18 cellular contexts compared by ENCODE assay signal in the genomic region with DNA sequence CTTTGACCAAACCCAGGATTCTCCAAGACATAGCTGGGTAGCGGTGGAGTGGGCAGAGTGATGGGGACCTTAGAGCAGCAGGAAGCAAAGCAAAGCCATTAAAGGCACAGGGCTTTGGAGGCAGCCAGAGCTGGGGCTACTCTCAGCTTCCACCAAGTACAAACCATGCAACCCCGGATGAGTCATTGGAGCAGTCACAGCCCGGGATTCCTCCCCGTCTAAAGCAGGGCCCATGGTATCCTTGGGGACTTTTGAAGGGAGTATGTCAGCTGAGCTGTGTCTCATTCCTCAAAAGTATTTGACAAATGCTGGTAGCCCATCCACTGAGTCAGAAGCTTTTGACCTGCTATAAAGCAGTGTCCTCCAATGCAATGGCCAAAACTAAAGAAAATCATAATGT. TPM values are rescaled to one million over a fixed set of nuclear protein-coding genes. Genes with fewer than 3 reads are reported as not detected.
A peak's percentile ranks its signal among the peaks of the same experiment; 100 is the strongest.
DNase-seq lines count a peak whose midpoint lies in the region; ATAC-seq, FAIRE-seq and TF ChIP-seq lines count a peak whose summit lies in the region.
"Had no signal": no experiment of that assay in that cellular context is flagged by ENCODE, and none has a peak within 500 bp of the region (broad histone marks: within the 10 kb centered on the region; RNA-seq: fewer than 3 reads in every experiment).

No MANE protein-coding gene starts in this region.

- peaks cover 20% of the 10 kb centered on the region for H3F3A ChIP-seq in GM23248 (ENCODE audit: insufficient read depth)

- H3K4me2 ChIP-seq in GM23248 (ENCODE audit: unreplicated experiment) (peak overlapping the region; percentile 19), skeletal muscle satellite cell (ENCODE audit: low read length) (peak overlapping the region; percentile 25)

- H3K9me2 ChIP-seq in GM23248 (ENCODE audit: insufficient read depth), result no peaks in the 10 kb centered on the region

- H3K4me1 ChIP-seq in GM23248 (ENCODE audit: insufficient read depth) (peaks cover 20% of the 10 kb centered on the region), skeletal muscle satellite cell (ENCODE audit: control insufficient read depth, insufficient read depth, low read length) (peaks cover 19% of the 10 kb centered on the region)
- H3K4me1 ChIP-seq: pancreas had no signal

- peak overlapping the region; percentile 3; the same call in 1 of the 2 replicates for H3K27ac ChIP-seq in GM23248
- H3K27ac ChIP-seq: pancreas had no signal

- DNase-seq in GM23248, result peak; percentile 93
- DNase-seq in foreskin fibroblast, result peak; percentile 88 to 92
- no peak for DNase-seq in NCI-H187 (lab: John Stamatoyannopoulos, UW)
- DNase-seq in frontal cortex (ENCODE audit: low spot score in 2 of 2), result no peak
- DNase-seq: activated B cell treated with CpG ODN at 0.5 μM for 24 hours; activated T-cell treated with anti-CD3 and anti-CD28 coated beads, Interleukin-2, amount 50 U/mL, for 72 hours; erythroblast; Kasumi-1; left colon; NCI-H446; pancreas; stimulated activated CD4-positive, alpha-beta T cell treated with anti-CD3 and anti-CD28 coated beads, Interleukin-1b, Interleukin-23, amount 100 ng/mL, for 48 hours had no signal

- H4K20me1 ChIP-seq in GM23248 (ENCODE audit: insufficient read depth), result no peaks in the 10 kb centered on the region

- H3K27me3 ChIP-seq in GM23248 (replicated peaks; ENCODE audit: insufficient read depth), result no peaks in the 10 kb centered on the region
- H3K27me3 ChIP-seq in skeletal muscle satellite cell (ENCODE audit: control insufficient read depth, insufficient read depth, low read length), result no peaks in the 10 kb centered on the region
- H3K27me3 ChIP-seq: pancreas had no signal

- H3K36me3 ChIP-seq in GM23248 (ENCODE audit: low read depth) (no peaks in the 10 kb centered on the region), skeletal muscle satellite cell (ENCODE audit: insufficient read depth, low read length) (peaks cover 9% of the 10 kb centered on the region)
- H3K36me3 ChIP-seq: pancreas had no signal

- H3K9me3 ChIP-seq in GM23248 (ENCODE audit: low read depth) (no peaks in the 10 kb centered on the region), skeletal muscle satellite cell (replicated peaks; ENCODE audit: low read length) (no peaks in the 10 kb centered on the region)
- H3K9me3 ChIP-seq: pancreas had no signal

- WGBS in GM23248 (ENCODE audit: low coverage in 1 of 2, low lambda C conversion rate in 2 of 2, missing lambda C conversion rate in 2 of 2), 2 experiments, result 16 to 19% methylated on average over 4 of the region's 4 CpGs

- ATAC-seq in SK-N-SH treated with all-trans-retinoic acid at 6 μM for 48 hours (peak; percentile 96), HG03442 (IDR thresholded peaks at IDR 0.05; ENCODE audit: unreplicated experiment) (no peak)
- ATAC-seq: activated T-cell treated with anti-CD3 and anti-CD28 coated beads, Interleukin-2, amount 50 U/mL, for 72 hours; GM12878; left colon; stimulated activated memory B cell treated with anti-CD40 and anti-IgM and Interleukin-4, amounts not matched to agents 10 μg/mL and 1 μg/mL and 100 μg/mL, for 72 hours had no signal

- in situ Hi-C loops in GM23248 (cut with MboI), result no loop called here

- TF ChIP-seq CTCF in foreskin fibroblast (IDR thresholded peaks at IDR 0.05; ENCODE audit: low read depth, low read length), result no peak

- H3K9ac ChIP-seq in GM23248, result no peak overlapping the region
- H3K9ac ChIP-seq in skeletal muscle satellite cell (ENCODE audit: low read depth, low read length), result no peak overlapping the region

- H3K79me2 ChIP-seq in GM23248 (ENCODE audit: insufficient read depth), result no peaks in the 10 kb centered on the region

- H2AFZ ChIP-seq in GM23248, result no peak overlapping the region

- no peak for FAIRE-seq in frontal cortex (lab: Jason Lieb, UNC)
- FAIRE-seq: D721Med, GM12878, pancreas had no signal

- H3K4me3 ChIP-seq in GM23248, result no peak overlapping the region
- H3K4me3 ChIP-seq in foreskin fibroblast (ENCODE audit: low read depth in 1 of 2, low read length in 2 of 2), result no peak overlapping the region
- H3K4me3 ChIP-seq in skeletal muscle satellite cell (ENCODE audit: low read length), result no peak overlapping the region
- H3K4me3 ChIP-seq: GM12878, pancreas had no signal

TF ChIP-seq in SK-N-SH treated with all-trans-retinoic acid at 6 μM for 48 hours, 23 proteins besides CTCF, POLR2A, EP300 and RAD21 (continues in another document):
- no peak for TF ChIP-seq ZNF565 (CRISPR knock-in tag; conservative IDR thresholded peaks at IDR 0.05; ENCODE audit: low read depth)
- no peak for TF ChIP-seq TOX (CRISPR knock-in tag; IDR thresholded peaks at IDR 0.05; ENCODE audit: borderline replicate concordance)
- TF ChIP-seq SNAI2 (CRISPR knock-in tag; IDR thresholded peaks at IDR 0.05), result no peak
- TF ChIP-seq, protein P1, sequence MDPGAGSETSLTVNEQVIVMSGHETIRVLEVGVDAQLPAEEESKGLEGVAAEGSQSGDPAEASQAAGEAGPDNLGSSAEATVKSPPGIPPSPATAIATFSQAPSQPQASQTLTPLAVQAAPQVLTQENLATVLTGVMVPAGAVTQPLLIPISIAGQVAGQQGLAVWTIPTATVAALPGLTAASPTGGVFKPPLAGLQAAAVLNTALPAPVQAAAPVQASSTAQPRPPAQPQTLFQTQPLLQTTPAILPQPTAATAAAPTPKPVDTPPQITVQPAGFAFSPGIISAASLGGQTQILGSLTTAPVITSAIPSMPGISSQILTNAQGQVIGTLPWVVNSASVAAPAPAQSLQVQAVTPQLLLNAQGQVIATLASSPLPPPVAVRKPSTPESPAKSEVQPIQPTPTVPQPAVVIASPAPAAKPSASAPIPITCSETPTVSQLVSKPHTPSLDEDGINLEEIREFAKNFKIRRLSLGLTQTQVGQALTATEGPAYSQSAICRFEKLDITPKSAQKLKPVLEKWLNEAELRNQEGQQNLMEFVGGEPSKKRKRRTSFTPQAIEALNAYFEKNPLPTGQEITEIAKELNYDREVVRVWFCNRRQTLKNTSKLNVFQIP (CRISPR knock-in tag; IDR thresholded peaks at IDR 0.05; ENCODE audit: borderline replicate concordance, low read depth), result no peak
- TF ChIP-seq, protein P2, sequence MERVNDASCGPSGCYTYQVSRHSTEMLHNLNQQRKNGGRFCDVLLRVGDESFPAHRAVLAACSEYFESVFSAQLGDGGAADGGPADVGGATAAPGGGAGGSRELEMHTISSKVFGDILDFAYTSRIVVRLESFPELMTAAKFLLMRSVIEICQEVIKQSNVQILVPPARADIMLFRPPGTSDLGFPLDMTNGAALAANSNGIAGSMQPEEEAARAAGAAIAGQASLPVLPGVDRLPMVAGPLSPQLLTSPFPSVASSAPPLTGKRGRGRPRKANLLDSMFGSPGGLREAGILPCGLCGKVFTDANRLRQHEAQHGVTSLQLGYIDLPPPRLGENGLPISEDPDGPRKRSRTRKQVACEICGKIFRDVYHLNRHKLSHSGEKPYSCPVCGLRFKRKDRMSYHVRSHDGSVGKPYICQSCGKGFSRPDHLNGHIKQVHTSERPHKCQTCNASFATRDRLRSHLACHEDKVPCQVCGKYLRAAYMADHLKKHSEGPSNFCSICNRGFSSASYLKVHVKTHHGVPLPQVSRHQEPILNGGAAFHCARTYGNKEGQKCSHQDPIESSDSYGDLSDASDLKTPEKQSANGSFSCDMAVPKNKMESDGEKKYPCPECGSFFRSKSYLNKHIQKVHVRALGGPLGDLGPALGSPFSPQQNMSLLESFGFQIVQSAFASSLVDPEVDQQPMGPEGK (CRISPR knock-in tag; IDR thresholded peaks at IDR 0.05; ENCODE audit: borderline replicate concordance), result no peak
- no peak for TF ChIP-seq ZFP30 (CRISPR knock-in tag; IDR thresholded peaks at IDR 0.05)
- TF ChIP-seq RARB (CRISPR knock-in tag; IDR thresholded peaks at IDR 0.05), result no peak
- TF ChIP-seq ISL1 (CRISPR knock-in tag; IDR thresholded peaks at IDR 0.05), result no peak
- TF ChIP-seq ZNF8 (CRISPR knock-in tag; IDR thresholded peaks at IDR 0.05), result no peak
- TF ChIP-seq, protein P3, sequence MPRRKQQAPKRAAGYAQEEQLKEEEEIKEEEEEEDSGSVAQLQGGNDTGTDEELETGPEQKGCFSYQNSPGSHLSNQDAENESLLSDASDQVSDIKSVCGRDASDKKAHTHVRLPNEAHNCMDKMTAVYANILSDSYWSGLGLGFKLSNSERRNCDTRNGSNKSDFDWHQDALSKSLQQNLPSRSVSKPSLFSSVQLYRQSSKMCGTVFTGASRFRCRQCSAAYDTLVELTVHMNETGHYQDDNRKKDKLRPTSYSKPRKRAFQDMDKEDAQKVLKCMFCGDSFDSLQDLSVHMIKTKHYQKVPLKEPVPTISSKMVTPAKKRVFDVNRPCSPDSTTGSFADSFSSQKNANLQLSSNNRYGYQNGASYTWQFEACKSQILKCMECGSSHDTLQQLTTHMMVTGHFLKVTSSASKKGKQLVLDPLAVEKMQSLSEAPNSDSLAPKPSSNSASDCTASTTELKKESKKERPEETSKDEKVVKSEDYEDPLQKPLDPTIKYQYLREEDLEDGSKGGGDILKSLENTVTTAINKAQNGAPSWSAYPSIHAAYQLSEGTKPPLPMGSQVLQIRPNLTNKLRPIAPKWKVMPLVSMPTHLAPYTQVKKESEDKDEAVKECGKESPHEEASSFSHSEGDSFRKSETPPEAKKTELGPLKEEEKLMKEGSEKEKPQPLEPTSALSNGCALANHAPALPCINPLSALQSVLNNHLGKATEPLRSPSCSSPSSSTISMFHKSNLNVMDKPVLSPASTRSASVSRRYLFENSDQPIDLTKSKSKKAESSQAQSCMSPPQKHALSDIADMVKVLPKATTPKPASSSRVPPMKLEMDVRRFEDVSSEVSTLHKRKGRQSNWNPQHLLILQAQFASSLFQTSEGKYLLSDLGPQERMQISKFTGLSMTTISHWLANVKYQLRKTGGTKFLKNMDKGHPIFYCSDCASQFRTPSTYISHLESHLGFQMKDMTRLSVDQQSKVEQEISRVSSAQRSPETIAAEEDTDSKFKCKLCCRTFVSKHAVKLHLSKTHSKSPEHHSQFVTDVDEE (CRISPR knock-in tag; IDR thresholded peaks at IDR 0.05), result no peak
- TF ChIP-seq CSDC2 (CRISPR knock-in tag; IDR thresholded peaks at IDR 0.05), result no peak

RNA-seq across cellular contexts. Expression of a gene that starts 9.7 kb away (rescaled TPM):
- total RNA-seq in GM23248 (2014; rRNA removed; shearing (Covaris generic)), result not detected in 2 replicates
- polyA plus RNA-seq in GM23248 (2016; fragmentation: Nextera tagmentation; extraction: Ambion mirVana), result not detected in 2 replicates
- 10.9 and 43.2 TPM in 2 replicates for total RNA-seq in skeletal muscle satellite cell (2012; rRNA removed)
- 9.0 TPM for total RNA-seq in frontal cortex

RNA-seq across cellular contexts. Expression of a gene that starts 19.7 kb away (rescaled TPM):
- 13.5 and 14.2 TPM in 2 replicates for total RNA-seq in GM23248 (2014; rRNA removed; shearing (Covaris generic))
- polyA plus RNA-seq in GM23248 (2016; fragmentation: Nextera tagmentation; extraction: Ambion mirVana), result 31.8 and 32.6 TPM in 2 replicates
- total RNA-seq in skeletal muscle satellite cell (2012; rRNA removed), result 5.1 and 9.0 TPM in 2 replicates
- 7.3 TPM for total RNA-seq in frontal cortex

RNA-seq across cellular contexts. Expression of a gene that starts 19.8 kb away (rescaled TPM):
- 123 and 125 TPM in 2 replicates for total RNA-seq in GM23248 (2014; rRNA removed; shearing (Covaris generic))
- polyA plus RNA-seq in GM23248 (2016; fragmentation: Nextera tagmentation; extraction: Ambion mirVana), result 143 and 149 TPM in 2 replicates
- 105 and 122 TPM in 2 replicates for total RNA-seq in skeletal muscle satellite cell (2012; rRNA removed)
- 112 TPM for total RNA-seq in frontal cortex

RNA-seq across cellular contexts. Expression of a gene that starts 28.6 kb away (rescaled TPM):
- total RNA-seq in GM23248 (2014; rRNA removed; shearing (Covaris generic)), result 61.7 and 95.3 TPM in 2 replicates
- polyA plus RNA-seq in GM23248 (2016; fragmentation: Nextera tagmentation; extraction: Ambion mirVana), result 161 and 170 TPM in 2 replicates
- total RNA-seq in skeletal muscle satellite cell (2012; rRNA removed), result 47.4 and 59.6 TPM in 2 replicates
- 17.9 TPM for total RNA-seq in frontal cortex

Comparison
In these comparisons a context has a peak if more than half of its experiments do, and no peak if none do; other contexts are left out.
1. DNase-seq: peak in GM23248 (single experiment) and foreskin fibroblast (2 of 2); none in NCI-H187 (0 of 2) and frontal cortex (0 of 2).